ENCODE assay signal across 1 cellular context in the genomic region with DNA sequence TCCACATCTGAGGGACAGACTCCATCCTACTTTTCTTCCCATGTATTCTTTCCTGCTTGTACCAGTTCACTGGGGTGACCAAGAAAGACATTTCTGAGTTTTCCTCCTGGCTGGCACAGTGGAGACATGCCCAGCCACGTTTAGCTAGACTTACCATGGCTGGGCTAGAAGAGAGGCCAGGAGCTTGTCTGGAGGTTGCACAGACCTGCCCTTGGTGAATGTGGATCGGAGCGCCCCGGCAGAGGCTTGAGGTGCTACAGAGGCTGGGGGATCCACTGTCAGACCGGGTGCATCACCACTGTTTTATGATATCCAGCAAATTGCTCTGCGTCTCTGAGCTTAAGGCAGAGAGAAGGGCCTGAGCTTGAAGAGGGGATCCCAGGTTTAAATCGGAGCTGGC.
TF ChIP-seq lines count a peak whose summit lies in the region.

No MANE protein-coding gene starts in this region.

TF ChIP-seq in endothelial cell of umbilical vein, 7 proteins besides CTCF, POLR2A, EP300 and RAD21:
- TF ChIP-seq JUN (IDR thresholded peaks at IDR 0.05; ENCODE audit: borderline replicate concordance, insufficient read depth, insufficient read length, low read depth) = no peak
- TF ChIP-seq FOS (IDR thresholded peaks at IDR 0.05; ENCODE audit: borderline replicate concordance, insufficient read depth, low read length) = no peak
- TF ChIP-seq POLR2AphosphoS5 (IDR thresholded peaks at IDR 0.05; ENCODE audit: insufficient read depth, low read depth, low read length) = no peak
- TF ChIP-seq MYC (IDR thresholded peaks at IDR 0.05; ENCODE audit: low read depth, low read length) = no peak
- TF ChIP-seq, protein P1, sequence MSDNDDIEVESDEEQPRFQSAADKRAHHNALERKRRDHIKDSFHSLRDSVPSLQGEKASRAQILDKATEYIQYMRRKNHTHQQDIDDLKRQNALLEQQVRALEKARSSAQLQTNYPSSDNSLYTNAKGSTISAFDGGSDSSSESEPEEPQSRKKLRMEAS (IDR thresholded peaks at IDR 0.05; ENCODE audit: insufficient read depth, insufficient read length) = no peak
- TF ChIP-seq GATA2 (IDR thresholded peaks at IDR 0.05; ENCODE audit: insufficient read depth, insufficient read length, low read depth, low read length) = no peak
- no peak for TF ChIP-seq EZH2 (IDR thresholded peaks at IDR 0.05; ENCODE audit: borderline replicate concordance, low read depth, low read length, severe bottlenecking)
